Comparison of ENCODE assay signal across 1 cellular context in the genomic region with DNA sequence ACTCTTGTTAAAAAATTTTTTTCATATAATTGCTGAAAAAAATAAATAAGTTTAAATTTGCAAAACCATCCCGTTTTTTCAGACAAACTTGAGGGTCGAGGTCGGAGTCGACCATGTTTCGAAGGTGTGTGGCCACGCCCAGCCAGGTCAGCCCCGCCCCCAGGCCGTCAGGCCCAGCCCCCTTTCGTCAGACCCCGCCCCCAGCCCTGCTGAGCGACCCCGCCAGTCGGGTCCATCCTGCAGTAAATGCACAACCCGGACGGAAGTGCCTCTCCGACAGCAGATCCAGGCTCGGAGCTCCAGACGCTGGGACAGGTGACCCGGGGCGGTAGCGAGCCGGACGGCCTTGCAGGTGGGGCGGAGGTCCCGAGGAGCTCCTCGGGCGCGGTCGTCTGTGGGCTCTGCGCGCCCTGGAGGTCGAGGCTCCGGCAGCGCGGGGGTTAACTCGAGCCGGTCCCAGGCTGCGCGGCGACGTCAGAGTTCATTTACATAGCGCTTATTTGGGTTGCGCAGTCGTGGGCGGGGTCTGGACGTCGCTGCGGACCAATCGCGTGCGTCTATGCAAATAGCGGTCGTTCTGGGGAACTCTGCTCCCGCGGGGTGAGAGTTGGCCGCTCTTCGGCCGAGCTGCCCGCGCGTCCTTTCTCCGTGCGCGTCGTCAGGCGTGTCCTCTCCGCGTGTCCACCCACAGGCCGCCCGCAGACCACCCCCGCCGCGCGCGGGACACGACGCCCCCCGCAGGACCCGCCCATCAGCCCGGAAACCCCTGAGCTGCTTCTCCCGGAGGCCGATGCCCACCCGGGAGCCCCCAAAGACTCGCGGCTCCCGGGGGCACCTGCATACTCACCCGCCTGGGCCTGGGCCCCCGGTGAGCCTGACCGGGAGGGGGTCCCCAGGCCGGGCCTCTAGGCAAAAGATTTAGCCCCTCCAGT.
TF ChIP-seq lines count a peak whose summit lies in the region.

A gene with protein sequence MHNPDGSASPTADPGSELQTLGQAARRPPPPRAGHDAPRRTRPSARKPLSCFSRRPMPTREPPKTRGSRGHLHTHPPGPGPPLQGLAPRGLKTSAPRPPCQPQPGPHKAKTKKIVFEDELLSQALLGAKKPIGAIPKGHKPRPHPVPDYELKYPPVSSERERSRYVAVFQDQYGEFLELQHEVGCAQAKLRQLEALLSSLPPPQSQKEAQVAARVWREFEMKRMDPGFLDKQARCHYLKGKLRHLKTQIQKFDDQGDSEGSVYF (plus strand): TSS at position 225 of the 932 bp plus-strand sequence. CDS start 22 bp downstream, at position 247.

TF ChIP-seq in HepG2, 621 proteins besides CTCF, POLR2A, EP300 and RAD21 (continued from another document and continues in another):
- TF ChIP-seq, protein P1, sequence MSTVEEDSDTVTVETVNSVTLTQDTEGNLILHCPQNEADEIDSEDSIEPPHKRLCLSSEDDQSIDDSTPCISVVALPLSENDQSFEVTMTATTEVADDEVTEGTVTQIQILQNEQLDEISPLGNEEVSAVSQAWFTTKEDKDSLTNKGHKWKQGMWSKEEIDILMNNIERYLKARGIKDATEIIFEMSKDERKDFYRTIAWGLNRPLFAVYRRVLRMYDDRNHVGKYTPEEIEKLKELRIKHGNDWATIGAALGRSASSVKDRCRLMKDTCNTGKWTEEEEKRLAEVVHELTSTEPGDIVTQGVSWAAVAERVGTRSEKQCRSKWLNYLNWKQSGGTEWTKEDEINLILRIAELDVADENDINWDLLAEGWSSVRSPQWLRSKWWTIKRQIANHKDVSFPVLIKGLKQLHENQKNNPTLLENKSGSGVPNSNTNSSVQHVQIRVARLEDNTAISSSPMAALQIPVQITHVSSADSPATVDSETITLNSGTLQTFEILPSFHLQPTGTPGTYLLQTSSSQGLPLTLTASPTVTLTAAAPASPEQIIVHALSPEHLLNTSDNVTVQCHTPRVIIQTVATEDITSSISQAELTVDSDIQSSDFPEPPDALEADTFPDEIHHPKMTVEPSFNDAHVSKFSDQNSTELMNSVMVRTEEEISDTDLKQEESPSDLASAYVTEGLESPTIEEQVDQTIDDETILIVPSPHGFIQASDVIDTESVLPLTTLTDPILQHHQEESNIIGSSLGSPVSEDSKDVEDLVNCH (CRISPR knock-in tag; IDR thresholded peaks at IDR 0.05) = no peak
- TF ChIP-seq FOXP1 (IDR thresholded peaks at IDR 0.05) (no peak), FOXP1 (CRISPR knock-in tag; IDR thresholded peaks at IDR 0.05) (no peak), HNRNPUL1 (IDR thresholded peaks at IDR 0.05; ENCODE audit: low read depth, low read length) (no peak), MED13 (CRISPR knock-in tag; IDR thresholded peaks at IDR 0.05) (peak; percentile 23; the same call in 1 of the 2 replicates), NFE2L2 (IDR thresholded peaks at IDR 0.05; ENCODE audit: low read length) (no peak), ZNF790 (CRISPR knock-in tag; IDR thresholded peaks at IDR 0.05; ENCODE audit: borderline replicate concordance) (no peak), CREB1 (IDR thresholded peaks at IDR 0.05) (peak; percentile 86), CREB1 (CRISPR knock-in tag; IDR thresholded peaks at IDR 0.05) (peak; percentile 86), STAT5B (CRISPR knock-in tag; IDR thresholded peaks at IDR 0.05) (no peak), SMAD1 (CRISPR knock-in tag; IDR thresholded peaks at IDR 0.05; ENCODE audit: borderline replicate concordance, low read depth) (no peak; the same call in 1 of the 2 replicates), POLR2AphosphoS5 (IDR thresholded peaks at IDR 0.05; ENCODE audit: low read depth, low read length) (peak; percentile 86), ZNF24 (IDR thresholded peaks at IDR 0.05) (no peak), ZNF891 (CRISPR knock-in tag; IDR thresholded peaks at IDR 0.05) (0 out of 2 replicates have a peak, but pooled peaks have one; percentile 28), ZC3H4 (CRISPR knock-in tag; IDR thresholded peaks at IDR 0.05; ENCODE audit: borderline replicate concordance) (no peak), MIER3 (CRISPR knock-in tag; IDR thresholded peaks at IDR 0.05; ENCODE audit: borderline replicate concordance) (peak; percentile 84; the same call in 1 of the 2 replicates), ZNF615 (CRISPR knock-in tag; IDR thresholded peaks at IDR 0.05; ENCODE audit: borderline replicate concordance) (no peak), CENPX (CRISPR knock-in tag; IDR thresholded peaks at IDR 0.05) (no peak), ZNF569 (CRISPR knock-in tag; IDR thresholded peaks at IDR 0.05; ENCODE audit: borderline replicate concordance) (no peak), NR2C2 (CRISPR knock-in tag; IDR thresholded peaks at IDR 0.05; ENCODE audit: borderline replicate concordance) (peak; percentile 69), RBFOX2 (IDR thresholded peaks at IDR 0.05; ENCODE audit: low read depth, low read length) (peak; percentile 93), FIP1L1 (IDR thresholded peaks at IDR 0.05; ENCODE audit: borderline replicate concordance, insufficient read depth, low read depth, low read length) (no peak), ZNF564 (CRISPR knock-in tag; IDR thresholded peaks at IDR 0.05) (peak; percentile 43; the same call in 1 of the 2 replicates), SAP130 (CRISPR knock-in tag; IDR thresholded peaks at IDR 0.05; ENCODE audit: low read depth) (peak; percentile 61), ZFY (CRISPR knock-in tag; IDR thresholded peaks at IDR 0.05) (peak; percentile 85), PITX1 (CRISPR knock-in tag; IDR thresholded peaks at IDR 0.05) (peak; percentile 49; the same call in 1 of the 2 replicates), ZMYM4 (CRISPR knock-in tag; IDR thresholded peaks at IDR 0.05) (peak; percentile 53; the same call in 1 of the 2 replicates), ARNT (IDR thresholded peaks at IDR 0.05) (no peak), NFE2L1 (CRISPR knock-in tag; IDR thresholded peaks at IDR 0.05; ENCODE audit: borderline replicate concordance) (no peak), ZNF33A (CRISPR knock-in tag; IDR thresholded peaks at IDR 0.05; ENCODE audit: borderline replicate concordance) (0 out of 2 replicates have a peak, but pooled peaks have one; percentile 11), MTF1 (CRISPR knock-in tag; IDR thresholded peaks at IDR 0.05) (no peak), FOXK2 (IDR thresholded peaks at IDR 0.05) (no peak), SALL2 (CRISPR knock-in tag; IDR thresholded peaks at IDR 0.05) (no peak; the same call in 1 of the 2 replicates), ZNF501 (CRISPR knock-in tag; IDR thresholded peaks at IDR 0.05) (peak; percentile 57), ZNF780A (CRISPR knock-in tag; IDR thresholded peaks at IDR 0.05) (no peak), POGZ (CRISPR knock-in tag; IDR thresholded peaks at IDR 0.05) (peak; percentile 53), SOX13 (IDR thresholded peaks at IDR 0.05) (no peak), SOX13 (CRISPR knock-in tag; conservative IDR thresholded peaks at IDR 0.05 in 1 of 2, IDR thresholded peaks at IDR 0.05 in 1 of 2) (no peak)
- TF ChIP-seq, protein P2, sequence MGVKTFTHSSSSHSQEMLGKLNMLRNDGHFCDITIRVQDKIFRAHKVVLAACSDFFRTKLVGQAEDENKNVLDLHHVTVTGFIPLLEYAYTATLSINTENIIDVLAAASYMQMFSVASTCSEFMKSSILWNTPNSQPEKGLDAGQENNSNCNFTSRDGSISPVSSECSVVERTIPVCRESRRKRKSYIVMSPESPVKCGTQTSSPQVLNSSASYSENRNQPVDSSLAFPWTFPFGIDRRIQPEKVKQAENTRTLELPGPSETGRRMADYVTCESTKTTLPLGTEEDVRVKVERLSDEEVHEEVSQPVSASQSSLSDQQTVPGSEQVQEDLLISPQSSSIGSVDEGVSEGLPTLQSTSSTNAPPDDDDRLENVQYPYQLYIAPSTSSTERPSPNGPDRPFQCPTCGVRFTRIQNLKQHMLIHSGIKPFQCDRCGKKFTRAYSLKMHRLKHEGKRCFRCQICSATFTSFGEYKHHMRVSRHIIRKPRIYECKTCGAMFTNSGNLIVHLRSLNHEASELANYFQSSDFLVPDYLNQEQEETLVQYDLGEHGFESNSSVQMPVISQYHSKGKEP (CRISPR knock-in tag; IDR thresholded peaks at IDR 0.05) = no peak
- TF ChIP-seq, protein P3, sequence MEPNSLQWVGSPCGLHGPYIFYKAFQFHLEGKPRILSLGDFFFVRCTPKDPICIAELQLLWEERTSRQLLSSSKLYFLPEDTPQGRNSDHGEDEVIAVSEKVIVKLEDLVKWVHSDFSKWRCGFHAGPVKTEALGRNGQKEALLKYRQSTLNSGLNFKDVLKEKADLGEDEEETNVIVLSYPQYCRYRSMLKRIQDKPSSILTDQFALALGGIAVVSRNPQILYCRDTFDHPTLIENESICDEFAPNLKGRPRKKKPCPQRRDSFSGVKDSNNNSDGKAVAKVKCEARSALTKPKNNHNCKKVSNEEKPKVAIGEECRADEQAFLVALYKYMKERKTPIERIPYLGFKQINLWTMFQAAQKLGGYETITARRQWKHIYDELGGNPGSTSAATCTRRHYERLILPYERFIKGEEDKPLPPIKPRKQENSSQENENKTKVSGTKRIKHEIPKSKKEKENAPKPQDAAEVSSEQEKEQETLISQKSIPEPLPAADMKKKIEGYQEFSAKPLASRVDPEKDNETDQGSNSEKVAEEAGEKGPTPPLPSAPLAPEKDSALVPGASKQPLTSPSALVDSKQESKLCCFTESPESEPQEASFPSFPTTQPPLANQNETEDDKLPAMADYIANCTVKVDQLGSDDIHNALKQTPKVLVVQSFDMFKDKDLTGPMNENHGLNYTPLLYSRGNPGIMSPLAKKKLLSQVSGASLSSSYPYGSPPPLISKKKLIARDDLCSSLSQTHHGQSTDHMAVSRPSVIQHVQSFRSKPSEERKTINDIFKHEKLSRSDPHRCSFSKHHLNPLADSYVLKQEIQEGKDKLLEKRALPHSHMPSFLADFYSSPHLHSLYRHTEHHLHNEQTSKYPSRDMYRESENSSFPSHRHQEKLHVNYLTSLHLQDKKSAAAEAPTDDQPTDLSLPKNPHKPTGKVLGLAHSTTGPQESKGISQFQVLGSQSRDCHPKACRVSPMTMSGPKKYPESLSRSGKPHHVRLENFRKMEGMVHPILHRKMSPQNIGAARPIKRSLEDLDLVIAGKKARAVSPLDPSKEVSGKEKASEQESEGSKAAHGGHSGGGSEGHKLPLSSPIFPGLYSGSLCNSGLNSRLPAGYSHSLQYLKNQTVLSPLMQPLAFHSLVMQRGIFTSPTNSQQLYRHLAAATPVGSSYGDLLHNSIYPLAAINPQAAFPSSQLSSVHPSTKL (CRISPR knock-in tag; IDR thresholded peaks at IDR 0.05) = peak; percentile 6; the same call in 1 of the 2 replicates
- TF ChIP-seq, protein P4, sequence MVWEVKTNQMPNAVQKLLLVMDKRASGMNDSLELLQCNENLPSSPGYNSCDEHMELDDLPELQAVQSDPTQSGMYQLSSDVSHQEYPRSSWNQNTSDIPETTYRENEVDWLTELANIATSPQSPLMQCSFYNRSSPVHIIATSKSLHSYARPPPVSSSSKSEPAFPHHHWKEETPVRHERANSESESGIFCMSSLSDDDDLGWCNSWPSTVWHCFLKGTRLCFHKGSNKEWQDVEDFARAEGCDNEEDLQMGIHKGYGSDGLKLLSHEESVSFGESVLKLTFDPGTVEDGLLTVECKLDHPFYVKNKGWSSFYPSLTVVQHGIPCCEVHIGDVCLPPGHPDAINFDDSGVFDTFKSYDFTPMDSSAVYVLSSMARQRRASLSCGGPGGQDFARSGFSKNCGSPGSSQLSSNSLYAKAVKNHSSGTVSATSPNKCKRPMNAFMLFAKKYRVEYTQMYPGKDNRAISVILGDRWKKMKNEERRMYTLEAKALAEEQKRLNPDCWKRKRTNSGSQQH (CRISPR knock-in tag; IDR thresholded peaks at IDR 0.05; ENCODE audit: low read depth) = no peak
- TF ChIP-seq, protein P5, sequence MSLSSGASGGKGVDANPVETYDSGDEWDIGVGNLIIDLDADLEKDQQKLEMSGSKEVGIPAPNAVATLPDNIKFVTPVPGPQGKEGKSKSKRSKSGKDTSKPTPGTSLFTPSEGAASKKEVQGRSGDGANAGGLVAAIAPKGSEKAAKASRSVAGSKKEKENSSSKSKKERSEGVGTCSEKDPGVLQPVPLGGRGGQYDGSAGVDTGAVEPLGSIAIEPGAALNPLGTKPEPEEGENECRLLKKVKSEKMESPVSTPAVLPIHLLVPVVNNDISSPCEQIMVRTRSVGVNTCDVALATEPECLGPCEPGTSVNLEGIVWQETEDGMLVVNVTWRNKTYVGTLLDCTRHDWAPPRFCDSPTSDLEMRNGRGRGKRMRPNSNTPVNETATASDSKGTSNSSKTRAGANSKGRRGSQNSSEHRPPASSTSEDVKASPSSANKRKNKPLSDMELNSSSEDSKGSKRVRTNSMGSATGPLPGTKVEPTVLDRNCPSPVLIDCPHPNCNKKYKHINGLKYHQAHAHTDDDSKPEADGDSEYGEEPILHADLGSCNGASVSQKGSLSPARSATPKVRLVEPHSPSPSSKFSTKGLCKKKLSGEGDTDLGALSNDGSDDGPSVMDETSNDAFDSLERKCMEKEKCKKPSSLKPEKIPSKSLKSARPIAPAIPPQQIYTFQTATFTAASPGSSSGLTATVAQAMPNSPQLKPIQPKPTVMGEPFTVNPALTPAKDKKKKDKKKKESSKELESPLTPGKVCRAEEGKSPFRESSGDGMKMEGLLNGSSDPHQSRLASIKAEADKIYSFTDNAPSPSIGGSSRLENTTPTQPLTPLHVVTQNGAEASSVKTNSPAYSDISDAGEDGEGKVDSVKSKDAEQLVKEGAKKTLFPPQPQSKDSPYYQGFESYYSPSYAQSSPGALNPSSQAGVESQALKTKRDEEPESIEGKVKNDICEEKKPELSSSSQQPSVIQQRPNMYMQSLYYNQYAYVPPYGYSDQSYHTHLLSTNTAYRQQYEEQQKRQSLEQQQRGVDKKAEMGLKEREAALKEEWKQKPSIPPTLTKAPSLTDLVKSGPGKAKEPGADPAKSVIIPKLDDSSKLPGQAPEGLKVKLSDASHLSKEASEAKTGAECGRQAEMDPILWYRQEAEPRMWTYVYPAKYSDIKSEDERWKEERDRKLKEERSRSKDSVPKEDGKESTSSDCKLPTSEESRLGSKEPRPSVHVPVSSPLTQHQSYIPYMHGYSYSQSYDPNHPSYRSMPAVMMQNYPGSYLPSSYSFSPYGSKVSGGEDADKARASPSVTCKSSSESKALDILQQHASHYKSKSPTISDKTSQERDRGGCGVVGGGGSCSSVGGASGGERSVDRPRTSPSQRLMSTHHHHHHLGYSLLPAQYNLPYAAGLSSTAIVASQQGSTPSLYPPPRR (CRISPR knock-in tag; IDR thresholded peaks at IDR 0.05; ENCODE audit: borderline replicate concordance) = no peak
- TF ChIP-seq, protein P6, sequence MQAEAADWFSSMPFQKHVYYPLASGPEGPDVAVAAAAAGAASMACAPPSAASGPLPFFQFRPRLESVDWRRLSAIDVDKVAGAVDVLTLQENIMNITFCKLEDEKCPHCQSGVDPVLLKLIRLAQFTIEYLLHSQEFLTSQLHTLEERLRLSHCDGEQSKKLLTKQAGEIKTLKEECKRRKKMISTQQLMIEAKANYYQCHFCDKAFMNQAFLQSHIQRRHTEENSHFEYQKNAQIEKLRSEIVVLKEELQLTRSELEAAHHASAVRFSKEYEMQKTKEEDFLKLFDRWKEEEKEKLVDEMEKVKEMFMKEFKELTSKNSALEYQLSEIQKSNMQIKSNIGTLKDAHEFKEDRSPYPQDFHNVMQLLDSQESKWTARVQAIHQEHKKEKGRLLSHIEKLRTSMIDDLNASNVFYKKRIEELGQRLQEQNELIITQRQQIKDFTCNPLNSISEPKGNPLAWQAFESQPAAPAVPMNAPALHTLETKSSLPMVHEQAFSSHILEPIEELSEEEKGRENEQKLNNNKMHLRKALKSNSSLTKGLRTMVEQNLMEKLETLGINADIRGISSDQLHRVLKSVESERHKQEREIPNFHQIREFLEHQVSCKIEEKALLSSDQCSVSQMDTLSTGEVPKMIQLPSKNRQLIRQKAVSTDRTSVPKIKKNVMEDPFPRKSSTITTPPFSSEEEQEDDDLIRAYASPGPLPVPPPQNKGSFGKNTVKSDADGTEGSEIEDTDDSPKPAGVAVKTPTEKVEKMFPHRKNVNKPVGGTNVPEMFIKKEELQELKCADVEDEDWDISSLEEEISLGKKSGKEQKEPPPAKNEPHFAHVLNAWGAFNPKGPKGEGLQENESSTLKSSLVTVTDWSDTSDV (CRISPR knock-in tag; IDR thresholded peaks at IDR 0.05) = no peak
